ENCODE assay signal across 28 cellular contexts in the genomic region with DNA sequence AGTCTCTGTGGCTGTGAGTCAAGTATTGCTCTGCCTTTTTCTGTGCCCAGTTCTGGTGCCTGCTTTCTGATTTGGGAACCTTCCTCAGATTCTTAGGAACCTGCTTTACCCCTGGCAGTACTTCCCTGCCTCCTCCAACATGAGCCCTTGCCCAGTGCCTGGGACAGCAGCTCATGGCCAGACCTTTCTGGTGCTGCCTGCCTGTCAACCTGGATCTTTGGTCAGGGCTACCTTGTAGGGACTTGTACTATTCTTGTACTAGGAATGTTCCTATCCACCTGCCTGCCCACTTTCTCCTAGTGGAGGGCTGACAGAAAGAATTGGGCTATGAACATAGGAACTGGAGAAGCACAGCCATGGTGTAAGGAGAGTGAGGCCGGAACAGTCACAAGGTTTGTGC. TPM values are rescaled to one million over a fixed set of nuclear protein-coding genes. Genes with fewer than 3 reads are reported as not detected.
"Had no signal": no experiment of that assay in that cellular context is flagged by ENCODE, and none has a peak within 500 bp of the region (broad histone marks: within the 10 kb centered on the region; RNA-seq: fewer than 3 reads in every experiment).

No MANE protein-coding gene starts in this region.

- H3K79me2 ChIP-seq: parathyroid adenoma had no signal

- H3K36me3 Mint-ChIP-seq: immature natural killer cell; memory B cell; naive thymus-derived CD8-positive, alpha-beta T cell; stimulated activated naive B cell treated with anti-CD40 and anti-IgM and Interleukin-4, amounts not matched to agents 10 μg/mL and 1 μg/mL and 100 μg/mL, for 72 hours; type B pancreatic cell had no signal

- H3K27me3 Mint-ChIP-seq: stimulated activated naive CD8-positive, alpha-beta T cell treated with anti-CD3 and anti-CD28 coated beads, Interleukin-15, Interleukin-2, amounts not matched to agents 100 ng/mL and 50 ng/mL, for 24 hours had no signal

- H3K4me1 Mint-ChIP-seq: immature natural killer cell; memory B cell; naive thymus-derived CD8-positive, alpha-beta T cell; nephron; neural crest cell; stimulated activated naive B cell treated with anti-CD40 and anti-IgM and Interleukin-4, amounts not matched to agents 10 μg/mL and 1 μg/mL and 100 μg/mL, for 72 hours had no signal

- H3K36me3 ChIP-seq: heart left ventricle, left lung, lower lobe of right lung, right atrium auricular region, right lobe of liver, tibial nerve, vagina had no signal

- H3K27me3 ChIP-seq: heart left ventricle, left lung, right atrium auricular region, right lobe of liver, tibial nerve, vagina had no signal

- H3K4me2 ChIP-seq: smooth muscle cell had no signal

- H3K9me3 Mint-ChIP-seq: immature natural killer cell; naive thymus-derived CD8-positive, alpha-beta T cell; nephron; neural crest cell; stimulated activated naive CD8-positive, alpha-beta T cell treated with anti-CD3 and anti-CD28 coated beads, Interleukin-15, Interleukin-2, amounts not matched to agents 100 ng/mL and 50 ng/mL, for 24 hours; type B pancreatic cell had no signal

- H3K9me3 ChIP-seq: left lung, lower lobe of right lung, mucosa of descending colon, right atrium auricular region, right lobe of liver, tibial nerve, vagina had no signal

- H3K9ac ChIP-seq: parathyroid adenoma had no signal

- H3K4me1 ChIP-seq: heart left ventricle, left lung, lower lobe of right lung, parathyroid adenoma, right atrium auricular region, right lobe of liver, tibial nerve, vagina had no signal

- DNase-seq: heart left ventricle; hypothalamus; immature natural killer cell; kidney; left colon; left lung; lower lobe of right lung; midbrain; mucosa of descending colon; naive thymus-derived CD8-positive, alpha-beta T cell; nucleus accumbens; right lobe of liver; stimulated activated CD4-positive, alpha-beta T cell treated with anti-CD3 and anti-CD28 coated beads, Interleukin-1b, Interleukin-23, amount 100 ng/mL, for 48 hours; stimulated activated CD4-positive, alpha-beta T cell treated with anti-CD3 and anti-CD28 coated beads, Interleukin-2, amount 100 ng/mL, for 48 hours; stimulated activated CD4-positive, alpha-beta T cell treated with anti-CD3 and anti-CD28 coated beads, Interleukin-4, amount 100 ng/mL, for 4 hours; stimulated activated CD8-positive, alpha-beta memory T cell treated with anti-CD3 and anti-CD28 coated beads, Interleukin-4, amount 100 ng/mL, for 48 hours; stimulated activated naive B cell treated with anti-CD40 and anti-IgM and Interleukin-4, amounts not matched to agents 10 μg/mL and 1 μg/mL and 100 μg/mL, for 72 hours; substantia nigra had no signal

- H3K4me3 Mint-ChIP-seq: immature natural killer cell; memory B cell; naive thymus-derived CD8-positive, alpha-beta T cell; nephron; neural crest cell; stimulated activated naive B cell treated with anti-CD40 and anti-IgM and Interleukin-4, amounts not matched to agents 10 μg/mL and 1 μg/mL and 100 μg/mL, for 72 hours; stimulated activated naive CD8-positive, alpha-beta T cell treated with anti-CD3 and anti-CD28 coated beads, Interleukin-15, Interleukin-2, amounts not matched to agents 100 ng/mL and 50 ng/mL, for 24 hours; type B pancreatic cell had no signal

- H3K27ac ChIP-seq: heart left ventricle, left lung, lower lobe of right lung, parathyroid adenoma, right atrium auricular region, right lobe of liver, tibial nerve, vagina had no signal

- H3K4me3 ChIP-seq: heart left ventricle, left lung, lower lobe of right lung, mucosa of descending colon, right atrium auricular region, right lobe of liver, smooth muscle cell, tibial nerve, vagina had no signal

- H2AFZ ChIP-seq: parathyroid adenoma had no signal

- ATAC-seq: heart left ventricle; left colon; left lung; lower lobe of right lung; mucosa of descending colon; naive thymus-derived CD8-positive, alpha-beta T cell; right lobe of liver; stimulated activated naive B cell treated with anti-CD40 and anti-IgM and Interleukin-4, amounts not matched to agents 10 μg/mL and 1 μg/mL and 100 μg/mL, for 72 hours had no signal

- H3K27ac Mint-ChIP-seq: immature natural killer cell; memory B cell; naive thymus-derived CD8-positive, alpha-beta T cell; nephron; stimulated activated naive B cell treated with anti-CD40 and anti-IgM and Interleukin-4, amounts not matched to agents 10 μg/mL and 1 μg/mL and 100 μg/mL, for 72 hours; stimulated activated naive CD8-positive, alpha-beta T cell treated with anti-CD3 and anti-CD28 coated beads, Interleukin-15, Interleukin-2, amounts not matched to agents 100 ng/mL and 50 ng/mL, for 24 hours; type B pancreatic cell had no signal

RNA-seq across cellular contexts. Expression of a gene that starts 28.8 kb away (rescaled TPM):
- total RNA-seq: naive thymus-derived CD8-positive, alpha-beta T cell had no signal
- polyA plus RNA-seq: naive thymus-derived CD8-positive, alpha-beta T cell had no signal
